ENCODE assay signal across 25 cellular contexts in genomic region chr11:62146476-62147200, GRCh38. TPM values are rescaled to one million over a fixed set of nuclear protein-coding genes. Genes with fewer than 3 reads are reported as not detected.
DNase-seq lines count a peak whose midpoint lies in the region; ATAC-seq and TF ChIP-seq lines count a peak whose summit lies in the region.
"Had no signal": no experiment of that assay in that cellular context is flagged by ENCODE, and none has a peak within 500 bp of the region (broad histone marks: within the 10 kb centered on the region; RNA-seq: fewer than 3 reads in every experiment).

No MANE protein-coding gene starts in this region.

- H3K9me3 Mint-ChIP-seq in activated naive CD8-positive, alpha-beta T cell treated with anti-CD3 and anti-CD28 coated beads, Interleukin-2, amount 10 ng/mL, durations not matched to agents 7 days and 5 days = no peaks in the 10 kb centered on the region
- H3K9me3 Mint-ChIP-seq in activated naive CD8-positive, alpha-beta T cell treated with anti-CD3 and anti-CD28 coated beads, Interleukin-2, amount 50 U/mL, for 24 hours = no peaks in the 10 kb centered on the region
- no peaks in the 10 kb centered on the region for H3K9me3 Mint-ChIP-seq in chondrocyte (ENCODE audit: low read depth)
- no peaks in the 10 kb centered on the region for H3K9me3 Mint-ChIP-seq in natural killer cell treated with Interleukin-12 subunit alpha and Interleukin-12 subunit beta and Interleukin-15 and Interleukin-18, amount 100 ng/mL, for 72 hours
- H3K9me3 Mint-ChIP-seq: activated naive CD4-positive, alpha-beta T cell treated with anti-CD3 and anti-CD28 coated beads, Interleukin-2, amount 50 U/mL, for 24 hours; CD14-positive monocyte; stimulated activated memory B cell treated with anti-CD40 and anti-IgM and Interleukin-4, amounts not matched to agents 10 μg/mL and 1 μg/mL and 100 μg/mL, for 72 hours had no signal

- no peak overlapping the region for H3K4me3 ChIP-seq in upper lobe of right lung
- H3K4me3 ChIP-seq: ascending aorta had no signal

- H3K36me3 ChIP-seq in upper lobe of right lung = peaks cover 62% of the 10 kb centered on the region

- no peaks in the 10 kb centered on the region for H3K27me3 ChIP-seq in upper lobe of right lung
- H3K27me3 ChIP-seq: ascending aorta had no signal

- intact Hi-C loops in upper lobe of right lung (cut with DNase I) = no loop called here

- TF ChIP-seq CTCF in chondrocyte (IDR thresholded peaks at IDR 0.05) = no peak
- no peak for TF ChIP-seq CTCF in upper lobe of right lung (IDR thresholded peaks at IDR 0.05)

- peaks cover 37% of the 10 kb centered on the region for H3K36me3 Mint-ChIP-seq in activated naive CD8-positive, alpha-beta T cell treated with anti-CD3 and anti-CD28 coated beads, Interleukin-2, amount 10 ng/mL, durations not matched to agents 7 days and 5 days
- H3K36me3 Mint-ChIP-seq in activated naive CD8-positive, alpha-beta T cell treated with anti-CD3 and anti-CD28 coated beads, Interleukin-2, amount 50 U/mL, for 24 hours (ENCODE audit: low read depth) = peaks cover 46% of the 10 kb centered on the region
- H3K36me3 Mint-ChIP-seq in chondrocyte (ENCODE audit: low read depth) = peaks cover 36% of the 10 kb centered on the region
- H3K36me3 Mint-ChIP-seq in natural killer cell treated with Interleukin-12 subunit alpha and Interleukin-12 subunit beta and Interleukin-15 and Interleukin-18, amount 100 ng/mL, for 72 hours = peaks cover 16% of the 10 kb centered on the region

- H3K4me1 Mint-ChIP-seq in activated naive CD8-positive, alpha-beta T cell treated with anti-CD3 and anti-CD28 coated beads, Interleukin-2, amount 10 ng/mL, durations not matched to agents 7 days and 5 days = no peaks in the 10 kb centered on the region
- no peaks in the 10 kb centered on the region for H3K4me1 Mint-ChIP-seq in activated naive CD8-positive, alpha-beta T cell treated with anti-CD3 and anti-CD28 coated beads, Interleukin-2, amount 50 U/mL, for 24 hours
- H3K4me1 Mint-ChIP-seq in chondrocyte (ENCODE audit: low read depth) = no peaks in the 10 kb centered on the region
- no peaks in the 10 kb centered on the region for H3K4me1 Mint-ChIP-seq in natural killer cell treated with Interleukin-12 subunit alpha and Interleukin-12 subunit beta and Interleukin-15 and Interleukin-18, amount 100 ng/mL, for 72 hours (ENCODE audit: low read depth in 2 of 2)
- H3K4me1 Mint-ChIP-seq: activated naive CD4-positive, alpha-beta T cell treated with anti-CD3 and anti-CD28 coated beads, Interleukin-2, amount 50 U/mL, for 24 hours; CD14-positive monocyte; stimulated activated memory B cell treated with anti-CD40 and anti-IgM and Interleukin-4, amounts not matched to agents 10 μg/mL and 1 μg/mL and 100 μg/mL, for 72 hours had no signal

- POLR2A ChIA-PET in activated naive CD8-positive, alpha-beta T cell treated with anti-CD3 and anti-CD28 coated beads, Interleukin-2, amount 10 ng/mL, durations not matched to agents 7 days and 5 days (lab: Charles Lee) = no interaction called here

- H3K9me3 ChIP-seq in upper lobe of right lung = no peaks in the 10 kb centered on the region
- H3K9me3 ChIP-seq: ascending aorta had no signal

- H3K27ac Mint-ChIP-seq in activated naive CD8-positive, alpha-beta T cell treated with anti-CD3 and anti-CD28 coated beads, Interleukin-2, amount 10 ng/mL, durations not matched to agents 7 days and 5 days = peak overlapping the region; percentile 52
- no peak overlapping the region for H3K27ac Mint-ChIP-seq in activated naive CD8-positive, alpha-beta T cell treated with anti-CD3 and anti-CD28 coated beads, Interleukin-2, amount 50 U/mL, for 24 hours
- no peak overlapping the region for H3K27ac Mint-ChIP-seq in chondrocyte (ENCODE audit: unreplicated experiment)
- H3K27ac Mint-ChIP-seq in natural killer cell treated with Interleukin-12 subunit alpha and Interleukin-12 subunit beta and Interleukin-15 and Interleukin-18, amount 100 ng/mL, for 72 hours = no peak overlapping the region
- H3K27ac Mint-ChIP-seq: activated naive CD4-positive, alpha-beta T cell treated with anti-CD3 and anti-CD28 coated beads, Interleukin-2, amount 50 U/mL, for 24 hours; stimulated activated memory B cell treated with anti-CD40 and anti-IgM and Interleukin-4, amounts not matched to agents 10 μg/mL and 1 μg/mL and 100 μg/mL, for 72 hours; T-helper 17 cell had no signal

- no peak overlapping the region for H3K27ac ChIP-seq in upper lobe of right lung
- H3K27ac ChIP-seq: ascending aorta had no signal

- H3K4me1 ChIP-seq in upper lobe of right lung = no peaks in the 10 kb centered on the region
- H3K4me1 ChIP-seq: ascending aorta had no signal

- DNase-seq in activated naive CD8-positive, alpha-beta T cell treated with anti-CD3 and anti-CD28 coated beads, Interleukin-2, amount 10 ng/mL, durations not matched to agents 7 days and 5 days = peak; percentile 14
- DNase-seq in activated naive CD8-positive, alpha-beta T cell treated with anti-CD3 and anti-CD28 coated beads, Interleukin-2, amount 50 U/mL, for 24 hours = no peak
- DNase-seq in chondrocyte (ENCODE audit: low spot score) (peak; percentile 73), upper lobe of right lung (peak; percentile 42), NCI-H187 treated with DMSO at 0.1 percent for 48 hours (lab: John Stamatoyannopoulos, UW) (no peak)
- DNase-seq in natural killer cell treated with Interleukin-12 subunit alpha and Interleukin-12 subunit beta and Interleukin-15 and Interleukin-18, amount 100 ng/mL, for 72 hours (ENCODE audit: low spot score) = peak; percentile 54
- no peak for DNase-seq in stimulated activated CD4-positive, alpha-beta T cell treated with anti-CD3 and anti-CD28 coated beads, Interleukin-1b, Interleukin-23, amount 100 ng/mL, for 48 hours
- DNase-seq: activated CD4-positive, alpha-beta T cell treated with anti-CD3 and anti-CD28 coated beads for 4 hours; Calu3; central memory CD4-positive, alpha-beta T cell; glutamatergic neuron; IMR-90; mammary epithelial cell; NCI-H1105; NCI-H2029; NCI-H2227 treated with DMSO at 0.1 percent for 48 hours; small intestine; T-helper 17 cell had no signal

- H3K27me3 Mint-ChIP-seq in activated naive CD8-positive, alpha-beta T cell treated with anti-CD3 and anti-CD28 coated beads, Interleukin-2, amount 10 ng/mL, durations not matched to agents 7 days and 5 days = no peaks in the 10 kb centered on the region
- no peaks in the 10 kb centered on the region for H3K27me3 Mint-ChIP-seq in activated naive CD8-positive, alpha-beta T cell treated with anti-CD3 and anti-CD28 coated beads, Interleukin-2, amount 50 U/mL, for 24 hours
- no peaks in the 10 kb centered on the region for H3K27me3 Mint-ChIP-seq in chondrocyte (ENCODE audit: low read depth)
- H3K27me3 Mint-ChIP-seq in natural killer cell treated with Interleukin-12 subunit alpha and Interleukin-12 subunit beta and Interleukin-15 and Interleukin-18, amount 100 ng/mL, for 72 hours = no peaks in the 10 kb centered on the region
- H3K27me3 Mint-ChIP-seq: activated naive CD4-positive, alpha-beta T cell treated with anti-CD3 and anti-CD28 coated beads, Interleukin-2, amount 50 U/mL, for 24 hours; stimulated activated memory B cell treated with anti-CD40 and anti-IgM and Interleukin-4, amounts not matched to agents 10 μg/mL and 1 μg/mL and 100 μg/mL, for 72 hours; T-helper 17 cell had no signal

- no peak for ATAC-seq in activated naive CD8-positive, alpha-beta T cell treated with anti-CD3 and anti-CD28 coated beads, Interleukin-2, amount 10 ng/mL, durations not matched to agents 7 days and 5 days (ENCODE audit: low read depth)
- no peak for ATAC-seq in activated naive CD8-positive, alpha-beta T cell treated with anti-CD3 and anti-CD28 coated beads, Interleukin-2, amount 50 U/mL, for 24 hours
- ATAC-seq in natural killer cell treated with Interleukin-12 subunit alpha and Interleukin-12 subunit beta and Interleukin-15 and Interleukin-18, amount 100 ng/mL, for 72 hours = no peak
- no peak for ATAC-seq in upper lobe of right lung
- ATAC-seq: stimulated activated memory B cell treated with anti-CD40 and anti-IgM and Interleukin-4, amounts not matched to agents 10 μg/mL and 1 μg/mL and 100 μg/mL, for 72 hours; T-helper 17 cell had no signal

- no peak overlapping the region for H3K4me3 Mint-ChIP-seq in activated naive CD8-positive, alpha-beta T cell treated with anti-CD3 and anti-CD28 coated beads, Interleukin-2, amount 10 ng/mL, durations not matched to agents 7 days and 5 days
- H3K4me3 Mint-ChIP-seq in activated naive CD8-positive, alpha-beta T cell treated with anti-CD3 and anti-CD28 coated beads, Interleukin-2, amount 50 U/mL, for 24 hours = no peak overlapping the region
- no peak overlapping the region for H3K4me3 Mint-ChIP-seq in chondrocyte (ENCODE audit: unreplicated experiment)
- H3K4me3 Mint-ChIP-seq in natural killer cell treated with Interleukin-12 subunit alpha and Interleukin-12 subunit beta and Interleukin-15 and Interleukin-18, amount 100 ng/mL, for 72 hours = no peak overlapping the region
- H3K4me3 Mint-ChIP-seq: activated naive CD4-positive, alpha-beta T cell treated with anti-CD3 and anti-CD28 coated beads, Interleukin-2, amount 50 U/mL, for 24 hours; stimulated activated memory B cell treated with anti-CD40 and anti-IgM and Interleukin-4, amounts not matched to agents 10 μg/mL and 1 μg/mL and 100 μg/mL, for 72 hours; T-helper 17 cell had no signal

RNA-seq across cellular contexts. Expression of gene INCENP, which starts 22.8 kb away (rescaled TPM):
- 100 to 1,000 TPM; 142 to 153 TPM for total RNA-seq in activated naive CD8-positive, alpha-beta T cell treated with anti-CD3 and anti-CD28 coated beads, Interleukin-2, amount 10 ng/mL, durations not matched to agents 7 days and 5 days
- total RNA-seq in chondrocyte = 21.6 to 24.6 TPM (median 22.4 TPM) in 3 replicates
- 100 to 1,000 TPM in 1 of 2 donors, 10 to 100 TPM in 1; 74.4 to 135 TPM for total RNA-seq in natural killer cell treated with Interleukin-12 subunit alpha and Interleukin-12 subunit beta and Interleukin-15 and Interleukin-18, amount 100 ng/mL, for 72 hours
- 19.5 TPM for total RNA-seq in upper lobe of right lung

RNA-seq across cellular contexts. Expression of gene SCGB1D1, which starts 43.4 kb away (rescaled TPM):
- total RNA-seq in activated naive CD8-positive, alpha-beta T cell treated with anti-CD3 and anti-CD28 coated beads, Interleukin-2, amount 10 ng/mL, durations not matched to agents 7 days and 5 days = not detected
- total RNA-seq in chondrocyte = not detected in 3 replicates
- total RNA-seq in natural killer cell treated with Interleukin-12 subunit alpha and Interleukin-12 subunit beta and Interleukin-15 and Interleukin-18, amount 100 ng/mL, for 72 hours = not detected
- not detected for total RNA-seq in upper lobe of right lung
- total RNA-seq: ascending aorta, Calu3, IMR-90, kidney epithelial cell, mammary epithelial cell, RPMI7951, T-helper 17 cell, temporal lobe had no signal

Comparison
In these comparisons a context has a peak if more than half of its experiments do, and no peak if none do; other contexts are left out.
1. DNase-seq: peak in activated naive CD8-positive, alpha-beta T cell treated with anti-CD3 and anti-CD28 coated beads, Interleukin-2, amount 10 ng/mL, durations not matched to agents 7 days and 5 days (single experiment), chondrocyte (single experiment), natural killer cell treated with Interleukin-12 subunit alpha and Interleukin-12 subunit beta and Interleukin-15 and Interleukin-18, amount 100 ng/mL, for 72 hours (single experiment) and upper lobe of right lung (single experiment); none in activated naive CD8-positive, alpha-beta T cell treated with anti-CD3 and anti-CD28 coated beads, Interleukin-2, amount 50 U/mL, for 24 hours (single experiment), NCI-H187 treated with DMSO at 0.1 percent for 48 hours (single experiment) and stimulated activated CD4-positive, alpha-beta T cell treated with anti-CD3 and anti-CD28 coated beads, Interleukin-1b, Interleukin-23, amount 100 ng/mL, for 48 hours (single experiment).